In the genomic region with DNA sequence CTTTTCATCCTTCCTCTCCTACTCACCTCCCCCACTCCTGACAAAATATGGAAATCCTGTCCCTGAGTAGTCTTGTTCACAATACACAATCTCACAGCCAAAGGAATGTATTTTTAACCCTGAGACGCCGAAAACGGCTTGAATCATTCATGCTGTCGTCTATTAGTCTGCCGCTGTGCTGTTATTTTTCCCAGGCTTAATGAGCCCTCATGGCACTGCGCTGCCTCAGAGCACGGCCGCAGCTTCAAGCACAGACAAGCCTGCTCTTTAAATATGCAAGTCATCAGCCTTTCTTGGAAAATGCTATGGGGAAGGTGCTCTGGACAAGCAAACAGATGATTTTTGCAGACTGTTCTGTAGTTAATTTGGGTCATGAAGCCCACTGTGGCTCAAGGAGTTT, we compare ENCODE assay signal across 14 cellular contexts.
DNase-seq lines count a peak whose midpoint lies in the region; ATAC-seq and TF ChIP-seq lines count a peak whose summit lies in the region.
"Had no signal": no experiment of that assay in that cellular context is flagged by ENCODE, and none has a peak within 500 bp of the region (broad histone marks: within the 10 kb centered on the region; RNA-seq: fewer than 3 reads in every experiment).

No MANE protein-coding gene starts in this region.

- ATAC-seq in Right ventricle myocardium inferior, result no peak
- no peak for ATAC-seq in GM21423 (IDR thresholded peaks at IDR 0.05; ENCODE audit: unreplicated experiment)
- ATAC-seq: CD8-positive, alpha-beta T cell; T-cell had no signal

- H3K36me3 ChIP-seq in left ventricle myocardium inferior, result peaks cover 4% of the 10 kb centered on the region
- H3K36me3 ChIP-seq: esophagus muscularis mucosa had no signal

- in situ Hi-C loops in astrocyte of the spinal cord (cut with HindIII; ENCODE audit: low sequenced_read_pairs), result no loop called here

- no peaks in the 10 kb centered on the region for H3K27me3 ChIP-seq in left ventricle myocardium inferior (ENCODE audit: low read depth)
- H3K27me3 ChIP-seq: esophagus muscularis mucosa had no signal

- H3K4me3 ChIP-seq in left ventricle myocardium inferior (peak overlapping the region; percentile 17), astrocyte of the spinal cord (ENCODE audit: low read depth, low read length) (no peak overlapping the region)

- H3K9me3 ChIP-seq in left ventricle myocardium inferior (replicated peaks), result peaks cover 10% of the 10 kb centered on the region

- TF ChIP-seq CTCF in left ventricle myocardium inferior (IDR thresholded peaks at IDR 0.05; ENCODE audit: borderline replicate concordance), result no peak
- TF ChIP-seq CTCF in astrocyte of the spinal cord (IDR thresholded peaks at IDR 0.05; ENCODE audit: low read depth, low read length), result no peak

- intact Hi-C loops in left ventricle myocardium inferior (cut with micrococcal nuclease), result no loop called here
- intact Hi-C loops in Right ventricle myocardium inferior (cut with DNase I), result loop anchor here (5.0 kb wide), 3 partner anchors 62 to 693 kb away; no protein-coding TSS in a partner anchor

- peak overlapping the region; percentile 77 for H3K27ac ChIP-seq in left ventricle myocardium inferior (replicated peaks)
- H3K27ac ChIP-seq: parathyroid adenoma had no signal

- DNase-seq in left ventricle myocardium inferior (no peak), Right ventricle myocardium inferior (ENCODE audit: missing footprints) (no peak), astrocyte of the spinal cord (ENCODE audit: low read depth, low spot score) (peak; percentile 86), islet precursor cell (peak; percentile 67), cerebellum (ENCODE audit: low spot score) (no peak), NCI-H2107 (lab: John Stamatoyannopoulos, UW) (no peak), dedifferentiated amniotic fluid mesenchymal stem cell (ENCODE audit: extremely low spot score) (no peak)
- DNase-seq: activated T-cell treated with anti-CD3 and anti-CD28 coated beads, Interleukin-2, amount 50 U/mL, for 24 hours; CD8-positive, alpha-beta T cell; KBM-7; T-cell had no signal

- peaks cover 78% of the 10 kb centered on the region for H3K4me1 ChIP-seq in left ventricle myocardium inferior
- H3K4me1 ChIP-seq: parathyroid adenoma had no signal

Comparison
In these comparisons a context has a peak if more than half of its experiments do, and no peak if none do; other contexts are left out.
1. DNase-seq: peak in astrocyte of the spinal cord (single experiment) and islet precursor cell (single experiment); none in left ventricle myocardium inferior (single experiment), Right ventricle myocardium inferior (single experiment), cerebellum (single experiment), NCI-H2107 (single experiment) and dedifferentiated amniotic fluid mesenchymal stem cell (single experiment).